ENCODE assay signal across 8 cellular contexts in the genomic region with DNA sequence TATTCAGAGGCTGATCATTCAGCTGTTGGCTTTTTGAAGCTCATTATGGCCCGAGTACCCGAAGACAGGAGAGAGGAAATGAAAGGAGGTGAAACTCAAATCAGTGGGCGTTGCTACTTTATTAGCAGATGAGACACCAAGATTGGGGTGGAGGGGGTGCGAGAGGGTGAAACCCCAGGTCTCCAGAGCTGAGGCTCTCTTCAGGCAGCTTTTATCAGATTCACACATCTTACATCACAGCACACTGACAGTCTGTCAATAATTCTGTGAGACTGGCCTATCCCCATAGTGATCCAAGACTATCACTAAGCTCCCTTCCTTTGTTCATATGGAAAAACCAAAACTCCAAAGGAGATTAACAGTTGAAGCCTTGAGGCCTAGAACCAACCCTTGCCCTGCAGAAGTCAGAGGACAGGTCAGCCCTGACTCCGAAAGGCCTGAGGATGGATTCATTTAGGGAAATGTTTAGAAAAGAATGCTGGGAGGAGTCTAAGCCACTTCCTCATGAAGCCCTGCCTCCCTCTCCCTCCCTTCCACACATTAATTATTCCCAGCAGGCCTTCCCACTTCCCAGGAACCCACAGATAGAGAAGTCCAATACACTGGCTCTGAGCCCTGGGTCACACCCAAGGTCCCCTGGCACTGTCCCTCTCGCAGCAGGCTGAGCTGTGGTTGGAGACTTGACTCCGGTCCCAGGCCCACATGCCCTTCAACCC. TPM values are rescaled to one million over a fixed set of nuclear protein-coding genes. Genes with fewer than 3 reads are reported as not detected.
DNase-seq lines count a peak whose midpoint lies in the region; ATAC-seq and TF ChIP-seq lines count a peak whose summit lies in the region.

No MANE protein-coding gene starts in this region.

- peak; percentile 84 to 85 for ATAC-seq in CD4-positive, CD25-positive, alpha-beta regulatory T cell (ENCODE audit: low read depth in 2 of 2)
- peak; percentile 57 for ATAC-seq in HG03108 (IDR thresholded peaks at IDR 0.05; ENCODE audit: unreplicated experiment)
- peak; percentile 25 for ATAC-seq in activated naive CD8-positive, alpha-beta T cell treated with anti-CD3 and anti-CD28 coated beads, Interleukin-2, amount 10 ng/mL, durations not matched to agents 7 days and 5 days (ENCODE audit: low read depth)

- no peaks in the 10 kb centered on the region for H3K27me3 Mint-ChIP-seq in CD4-positive, CD25-positive, alpha-beta regulatory T cell
- no peaks in the 10 kb centered on the region for H3K27me3 Mint-ChIP-seq in activated naive CD8-positive, alpha-beta T cell treated with anti-CD3 and anti-CD28 coated beads, Interleukin-2, amount 10 ng/mL, durations not matched to agents 7 days and 5 days
- H3K27me3 Mint-ChIP-seq in nephron progenitor cell (ENCODE audit: low read depth, poor library complexity) = peaks cover 60% of the 10 kb centered on the region

- peaks cover 13% of the 10 kb centered on the region for H3K36me3 ChIP-seq in CD4-positive, CD25-positive, alpha-beta regulatory T cell (ENCODE audit: control insufficient read depth, insufficient read depth, low read length)
- no peaks in the 10 kb centered on the region for H3K36me3 ChIP-seq in mucosa of stomach (ENCODE audit: control insufficient read depth, insufficient read depth, low read length)

- POLR2A ChIA-PET in activated naive CD8-positive, alpha-beta T cell treated with anti-CD3 and anti-CD28 coated beads, Interleukin-2, amount 10 ng/mL, durations not matched to agents 7 days and 5 days (lab: Charles Lee) = interaction anchor here (1.2 kb wide), 1 partner anchor 22 kb away, joined by 3 read pairs; no protein-coding TSS in a partner anchor

- peaks cover 29% of the 10 kb centered on the region for H3K4me1 ChIP-seq in CD4-positive, CD25-positive, alpha-beta regulatory T cell (ENCODE audit: control insufficient read depth, insufficient read depth, low read length, poor library complexity, severe bottlenecking)
- H3K4me1 ChIP-seq in mucosa of stomach (ENCODE audit: control insufficient read depth, insufficient read depth, low read length) = peaks cover 26% of the 10 kb centered on the region

- no peaks in the 10 kb centered on the region for H3K27me3 ChIP-seq in CD4-positive, CD25-positive, alpha-beta regulatory T cell (ENCODE audit: control insufficient read depth, insufficient read depth, low read length)
- no peaks in the 10 kb centered on the region for H3K27me3 ChIP-seq in mucosa of stomach (ENCODE audit: control insufficient read depth, insufficient read depth, low read length)

- H3K27ac Mint-ChIP-seq in CD4-positive, CD25-positive, alpha-beta regulatory T cell = peak overlapping the region; percentile 81 to 95 (median 83)
- no peak overlapping the region for H3K27ac Mint-ChIP-seq in activated naive CD8-positive, alpha-beta T cell treated with anti-CD3 and anti-CD28 coated beads, Interleukin-2, amount 10 ng/mL, durations not matched to agents 7 days and 5 days
- H3K27ac Mint-ChIP-seq in nephron progenitor cell = no peak overlapping the region

- H3K9me3 Mint-ChIP-seq in CD4-positive, CD25-positive, alpha-beta regulatory T cell = peaks cover 0 to 6% (median 1%) of the 10 kb centered on the region in 7 donors
- H3K9me3 Mint-ChIP-seq in activated naive CD8-positive, alpha-beta T cell treated with anti-CD3 and anti-CD28 coated beads, Interleukin-2, amount 10 ng/mL, durations not matched to agents 7 days and 5 days = peaks cover 3% of the 10 kb centered on the region
- H3K9me3 Mint-ChIP-seq in nephron progenitor cell = peaks cover 15% of the 10 kb centered on the region

- H3K36me3 Mint-ChIP-seq in CD4-positive, CD25-positive, alpha-beta regulatory T cell = peaks cover 15% of the 10 kb centered on the region
- H3K36me3 Mint-ChIP-seq in activated naive CD8-positive, alpha-beta T cell treated with anti-CD3 and anti-CD28 coated beads, Interleukin-2, amount 10 ng/mL, durations not matched to agents 7 days and 5 days = peaks cover 39% of the 10 kb centered on the region
- peaks cover 8% of the 10 kb centered on the region for H3K36me3 Mint-ChIP-seq in nephron progenitor cell (ENCODE audit: low read depth)

- H3K9ac ChIP-seq in mucosa of stomach (ENCODE audit: low read length) = peak overlapping the region; percentile 24

- peaks cover 24 to 76% (median 59%) of the 10 kb centered on the region in 4 donors for H3K4me1 Mint-ChIP-seq in CD4-positive, CD25-positive, alpha-beta regulatory T cell
- H3K4me1 Mint-ChIP-seq in activated naive CD8-positive, alpha-beta T cell treated with anti-CD3 and anti-CD28 coated beads, Interleukin-2, amount 10 ng/mL, durations not matched to agents 7 days and 5 days = peaks cover 35% of the 10 kb centered on the region
- H3K4me1 Mint-ChIP-seq in nephron progenitor cell = peaks cover 16% of the 10 kb centered on the region

- DNase-seq in CD4-positive, CD25-positive, alpha-beta regulatory T cell = peak; percentile 25 to 86 (median 58)
- no peak for DNase-seq in activated naive CD8-positive, alpha-beta T cell treated with anti-CD3 and anti-CD28 coated beads, Interleukin-2, amount 10 ng/mL, durations not matched to agents 7 days and 5 days
- no peak for DNase-seq in DMS 273 treated with DMSO at 0.1 percent for 48 hours (lab: John Stamatoyannopoulos, UW)
- DNase-seq in GF-D8 (lab: John Stamatoyannopoulos, UW) = no peak
- DNase-seq in hepatic stellate cell (ENCODE audit: low spot score) = no peak
- DNase-seq in nephron progenitor cell = no peak

- peak overlapping the region; percentile 37 to 71 (median 60) for H3K4me3 Mint-ChIP-seq in CD4-positive, CD25-positive, alpha-beta regulatory T cell
- H3K4me3 Mint-ChIP-seq in activated naive CD8-positive, alpha-beta T cell treated with anti-CD3 and anti-CD28 coated beads, Interleukin-2, amount 10 ng/mL, durations not matched to agents 7 days and 5 days = no peak overlapping the region
- H3K4me3 Mint-ChIP-seq in nephron progenitor cell = no peak overlapping the region

- no peak for TF ChIP-seq CTCF in nephron progenitor cell (IDR thresholded peaks at IDR 0.05)

- peak overlapping the region; percentile 68 for H3K4me3 ChIP-seq in CD4-positive, CD25-positive, alpha-beta regulatory T cell (ENCODE audit: low read depth, low read length)
- no peak overlapping the region for H3K4me3 ChIP-seq in mucosa of stomach (ENCODE audit: low read length)

- H3K9me3 ChIP-seq in CD4-positive, CD25-positive, alpha-beta regulatory T cell (ENCODE audit: control insufficient read depth in 2 of 2, low read length in 2 of 2) = peaks cover 2 to 5% of the 10 kb centered on the region in 2 experiments
- H3K9me3 ChIP-seq in mucosa of stomach (ENCODE audit: control insufficient read depth, low read length) = no peaks in the 10 kb centered on the region

- peak overlapping the region; percentile 79 for H3K27ac ChIP-seq in CD4-positive, CD25-positive, alpha-beta regulatory T cell (ENCODE audit: insufficient read depth, low read length, poor library complexity, severe bottlenecking)

RNA-seq across cellular contexts. Expression of a gene that starts 23.2 kb away (rescaled TPM):
- 55.7 TPM for total RNA-seq in CD4-positive, CD25-positive, alpha-beta regulatory T cell
- polyA plus RNA-seq in CD4-positive, CD25-positive, alpha-beta regulatory T cell = 1 to 10 TPM; 2.3 to 4.9 (median 4.2) TPM
- total RNA-seq in activated naive CD8-positive, alpha-beta T cell treated with anti-CD3 and anti-CD28 coated beads, Interleukin-2, amount 10 ng/mL, durations not matched to agents 7 days and 5 days = 10 to 100 TPM; 21.4 to 21.6 TPM

Comparison
In these comparisons a context has a peak if more than half of its experiments do, and no peak if none do; other contexts are left out.
1. ATAC-seq: peak in every context shown above with its lines; median percentile 84 in CD4-positive, CD25-positive, alpha-beta regulatory T cell; 57 in HG03108; 25 in activated naive CD8-positive, alpha-beta T cell treated with anti-CD3 and anti-CD28 coated beads, Interleukin-2, amount 10 ng/mL, durations not matched to agents 7 days and 5 days.
2. DNase-seq: peak in CD4-positive, CD25-positive, alpha-beta regulatory T cell (3 of 3); none in activated naive CD8-positive, alpha-beta T cell treated with anti-CD3 and anti-CD28 coated beads, Interleukin-2, amount 10 ng/mL, durations not matched to agents 7 days and 5 days (single experiment), DMS 273 treated with DMSO at 0.1 percent for 48 hours (single experiment), GF-D8 (single experiment), hepatic stellate cell (single experiment) and nephron progenitor cell (single experiment).
3. H3K27ac Mint-ChIP-seq: peak in CD4-positive, CD25-positive, alpha-beta regulatory T cell (3 of 3); none in activated naive CD8-positive, alpha-beta T cell treated with anti-CD3 and anti-CD28 coated beads, Interleukin-2, amount 10 ng/mL, durations not matched to agents 7 days and 5 days (single experiment) and nephron progenitor cell (single experiment).
4. H3K4me3 Mint-ChIP-seq: peak in CD4-positive, CD25-positive, alpha-beta regulatory T cell (4 of 4); none in activated naive CD8-positive, alpha-beta T cell treated with anti-CD3 and anti-CD28 coated beads, Interleukin-2, amount 10 ng/mL, durations not matched to agents 7 days and 5 days (single experiment) and nephron progenitor cell (single experiment).